In genomic region chr2:149828506-149829210, GRCh38 we compare ENCODE assay signal across 28 cellular contexts.
DNase-seq lines count a peak whose midpoint lies in the region; ATAC-seq and TF ChIP-seq lines count a peak whose summit lies in the region.
"Had no signal": no experiment of that assay in that cellular context is flagged by ENCODE, and none has a peak within 500 bp of the region (broad histone marks: within the 10 kb centered on the region; RNA-seq: fewer than 3 reads in every experiment).

No MANE protein-coding gene starts in this region.

- peaks cover 7% of the 10 kb centered on the region for H3K4me1 Mint-ChIP-seq in neural progenitor cell
- no peaks in the 10 kb centered on the region for H3K4me1 Mint-ChIP-seq in activated CD8-positive, alpha-beta T cell treated with anti-CD3 and anti-CD28 coated beads, Interleukin-2, amount 10 ng/mL, durations not matched to agents 7 days and 5 days (ENCODE audit: low read depth)
- H3K4me1 Mint-ChIP-seq: IgD-negative memory B cell had no signal

- H3K36me3 ChIP-seq in A673 (ENCODE audit: insufficient read depth, low read length, poor library complexity, severe bottlenecking) = no peaks in the 10 kb centered on the region
- H3K36me3 ChIP-seq in neural progenitor cell = no peaks in the 10 kb centered on the region

- ATAC-seq in GM21529 (IDR thresholded peaks at IDR 0.05; ENCODE audit: unreplicated experiment) (no peak), GM18873 (IDR thresholded peaks at IDR 0.05; ENCODE audit: low FRiP score, unreplicated experiment) (no peak)
- ATAC-seq in activated CD8-positive, alpha-beta T cell treated with anti-CD3 and anti-CD28 coated beads, Interleukin-2, amount 10 ng/mL, durations not matched to agents 7 days and 5 days = no peak
- ATAC-seq: CD8-positive, alpha-beta T cell; HCT116 had no signal

- no peaks in the 10 kb centered on the region for H3K27me3 Mint-ChIP-seq in neural progenitor cell (ENCODE audit: insufficient read depth, low read depth)
- H3K27me3 Mint-ChIP-seq in activated CD8-positive, alpha-beta T cell treated with anti-CD3 and anti-CD28 coated beads, Interleukin-2, amount 10 ng/mL, durations not matched to agents 7 days and 5 days (ENCODE audit: low read depth) = no peaks in the 10 kb centered on the region
- H3K27me3 Mint-ChIP-seq: IgD-negative memory B cell had no signal

- H3K4me1 ChIP-seq in A673 (ENCODE audit: insufficient read depth, low read length, poor library complexity, severe bottlenecking) = peaks cover 36% of the 10 kb centered on the region
- peaks cover 11% of the 10 kb centered on the region for H3K4me1 ChIP-seq in neural progenitor cell
- H3K4me1 ChIP-seq: Caco-2 had no signal

- intact Hi-C loops in A673 (cut with micrococcal nuclease; ENCODE audit: unreplicated experiment) = loop anchor here (1.0 to 10.0 kb wide), 3 partner anchors 96 to 766 kb away; partner anchors contain the start of gene RND3

- H4K20me1 ChIP-seq in neural progenitor cell (ENCODE audit: low read depth) = no peaks in the 10 kb centered on the region

- H3K9me3 Mint-ChIP-seq in neural progenitor cell = peaks cover 3% of the 10 kb centered on the region
- no peaks in the 10 kb centered on the region for H3K9me3 Mint-ChIP-seq in activated CD8-positive, alpha-beta T cell treated with anti-CD3 and anti-CD28 coated beads, Interleukin-2, amount 10 ng/mL, durations not matched to agents 7 days and 5 days (ENCODE audit: insufficient read depth)
- H3K9me3 Mint-ChIP-seq: CD8-positive, alpha-beta T cell; T-helper 1 cell treated with Interleukin-12 subunit alpha and Interleukin-12 subunit beta and Interleukin-4 antibody, amounts not matched to agents 30 μg/mL and 1 μg/mL, for 36 hours had no signal

- no peak overlapping the region for H3K9ac ChIP-seq in neural progenitor cell
- H3K9ac ChIP-seq: KMS-11, SK-N-SH had no signal

- TF ChIP-seq CTCF in A673 (conservative IDR thresholded peaks at IDR 0.05; ENCODE audit: low read depth, low read length) (no peak), neural progenitor cell (IDR thresholded peaks at IDR 0.05) (no peak)

- CTCF ChIA-PET in A673 (lab: Charles Lee) = no interaction called here
- CTCF ChIA-PET in activated CD8-positive, alpha-beta T cell treated with anti-CD3 and anti-CD28 coated beads, Interleukin-2, amount 10 ng/mL, durations not matched to agents 7 days and 5 days (lab: Charles Lee) = no interaction called here

- H2AFZ ChIP-seq in neural progenitor cell (replicated peaks) = no peak overlapping the region

- peak overlapping the region; percentile 10 for H3K27ac Mint-ChIP-seq in neural progenitor cell
- no peak overlapping the region for H3K27ac Mint-ChIP-seq in activated CD8-positive, alpha-beta T cell treated with anti-CD3 and anti-CD28 coated beads, Interleukin-2, amount 10 ng/mL, durations not matched to agents 7 days and 5 days
- H3K27ac Mint-ChIP-seq: CD8-positive, alpha-beta T cell; IgD-negative memory B cell; T-helper 1 cell treated with Interleukin-12 subunit alpha and Interleukin-12 subunit beta and Interleukin-4 antibody, amounts not matched to agents 30 μg/mL and 1 μg/mL, for 36 hours had no signal

- no peak overlapping the region for H3K4me3 Mint-ChIP-seq in neural progenitor cell
- no peak overlapping the region for H3K4me3 Mint-ChIP-seq in activated CD8-positive, alpha-beta T cell treated with anti-CD3 and anti-CD28 coated beads, Interleukin-2, amount 10 ng/mL, durations not matched to agents 7 days and 5 days
- H3K4me3 Mint-ChIP-seq: CD8-positive, alpha-beta T cell; IgD-negative memory B cell; T-helper 1 cell treated with Interleukin-12 subunit alpha and Interleukin-12 subunit beta and Interleukin-4 antibody, amounts not matched to agents 30 μg/mL and 1 μg/mL, for 36 hours had no signal

- no peaks in the 10 kb centered on the region for H3K79me2 ChIP-seq in neural progenitor cell (ENCODE audit: low read depth)

- no peak overlapping the region for H3K4me2 ChIP-seq in neural progenitor cell
- H3K4me2 ChIP-seq: KMS-11, SK-N-SH had no signal

- POLR2A ChIA-PET in A673 (lab: Charles Lee; ENCODE audit: low non-redundant PET) = no interaction called here
- POLR2A ChIA-PET in activated CD8-positive, alpha-beta T cell treated with anti-CD3 and anti-CD28 coated beads, Interleukin-2, amount 10 ng/mL, durations not matched to agents 7 days and 5 days (lab: Charles Lee) = no interaction called here

- H3K9me3 ChIP-seq in A673 (ENCODE audit: low read depth, low read length, poor library complexity, severe bottlenecking) (peaks cover 4% of the 10 kb centered on the region), neural progenitor cell (ENCODE audit: low read depth) (no peaks in the 10 kb centered on the region)
- H3K9me3 ChIP-seq: Caco-2, SK-N-SH had no signal

- DNase-seq in A673 (ENCODE audit: low spot score) = peak; percentile 51
- peak; percentile 6 for DNase-seq in Daoy (ENCODE audit: low read depth)
- peak; percentile 12 for DNase-seq in RPMI7951 (ENCODE audit: low read depth)
- DNase-seq in neural progenitor cell (ENCODE audit: low spot score) = no peak
- DNase-seq in activated CD8-positive, alpha-beta T cell treated with anti-CD3 and anti-CD28 coated beads, Interleukin-2, amount 10 ng/mL, durations not matched to agents 7 days and 5 days = no peak
- DNase-seq: Caco-2; CD8-positive, alpha-beta T cell; DMS153; DND-41; NCI-H1048; NCI-H1417 treated with DMSO at 0.1 percent for 48 hours; NCI-H1694 treated with DMSO at 0.1 percent for 48 hours; NCI-H2081; NCI-H2171 treated with DMSO at 0.1 percent for 48 hours; NCI-H345; NCI-H510A treated with DMSO at 0.1 percent for 48 hours; NCI-H748 treated with DMSO at 0.1 percent for 48 hours; SIG-M5; SK-N-SH; SW 1271 had no signal

- no peaks in the 10 kb centered on the region for H3K27me3 ChIP-seq in A673 (replicated peaks; ENCODE audit: insufficient read depth, low read depth, low read length, poor library complexity)
- H3K27me3 ChIP-seq in neural progenitor cell = no peaks in the 10 kb centered on the region

- no peaks in the 10 kb centered on the region for H3K36me3 Mint-ChIP-seq in neural progenitor cell
- no peaks in the 10 kb centered on the region for H3K36me3 Mint-ChIP-seq in activated CD8-positive, alpha-beta T cell treated with anti-CD3 and anti-CD28 coated beads, Interleukin-2, amount 10 ng/mL, durations not matched to agents 7 days and 5 days (ENCODE audit: low read depth)
- H3K36me3 Mint-ChIP-seq: CD8-positive, alpha-beta T cell; IgD-negative memory B cell had no signal

- BruUV-seq in A673 (replicated peaks; lab: Mats Ljungman, UMichigan) = no TSS peak

- H3F3A ChIP-seq in neural progenitor cell (ENCODE audit: low read depth) = no peaks in the 10 kb centered on the region

- H3K27ac ChIP-seq in A673 (ENCODE audit: low read depth, low read length, poor library complexity, severe bottlenecking) (no peak overlapping the region), neural progenitor cell (no peak overlapping the region)
- H3K27ac ChIP-seq: C4-2B, HL-60, KMS-11 had no signal

- no peak overlapping the region for H3K4me3 ChIP-seq in A673 (ENCODE audit: low read depth, low read length, poor library complexity, severe bottlenecking)
- no peak overlapping the region for H3K4me3 ChIP-seq in neural progenitor cell

Comparison
In these comparisons a context has a peak if more than half of its experiments do, and no peak if none do; other contexts are left out.
1. DNase-seq: peak in A673 (single experiment), Daoy (single experiment) and RPMI7951 (single experiment); none in neural progenitor cell (single experiment) and activated CD8-positive, alpha-beta T cell treated with anti-CD3 and anti-CD28 coated beads, Interleukin-2, amount 10 ng/mL, durations not matched to agents 7 days and 5 days (single experiment).